ENCODE assay signal across 17 cellular contexts in genomic region chr5:40606077-40606765, GRCh38.
DNase-seq lines count a peak whose midpoint lies in the region; ATAC-seq and TF ChIP-seq lines count a peak whose summit lies in the region.
"Had no signal": no experiment of that assay in that cellular context is flagged by ENCODE, and none has a peak within 500 bp of the region (broad histone marks: within the 10 kb centered on the region; RNA-seq: fewer than 3 reads in every experiment).

No MANE protein-coding gene starts in this region.

- peak overlapping the region; percentile 30 for H3K4me3 ChIP-seq in BLaER1
- H3K4me3 ChIP-seq in CD4-positive, alpha-beta memory T cell (ENCODE audit: low read length in 2 of 2): peak overlapping the region; percentile 7 to 38
- H3K4me3 ChIP-seq in SU-DHL-6 (ENCODE audit: insufficient read depth, low read length, poor library complexity, severe bottlenecking): peak overlapping the region; percentile 18
- no peak overlapping the region for H3K4me3 ChIP-seq in lung
- H3K4me3 ChIP-seq in ovary: no peak overlapping the region
- H3K4me3 ChIP-seq: MG63, PC-9 had no signal

- no peak for TF ChIP-seq EP300 in ovary (IDR thresholded peaks at IDR 0.05)

- H3K9ac ChIP-seq in BLaER1: peak overlapping the region; percentile 67
- H3K9ac ChIP-seq in SU-DHL-6 (ENCODE audit: low read length): peak overlapping the region; percentile 21

- H3K27me3 ChIP-seq in BLaER1: no peaks in the 10 kb centered on the region
- no peaks in the 10 kb centered on the region for H3K27me3 ChIP-seq in CD4-positive, alpha-beta memory T cell (ENCODE audit: insufficient read depth, low read length)
- H3K27me3 ChIP-seq in SU-DHL-6 (ENCODE audit: low read length): no peaks in the 10 kb centered on the region
- H3K27me3 ChIP-seq in lung (ENCODE audit: control insufficient read depth, insufficient read depth): no peaks in the 10 kb centered on the region
- no peaks in the 10 kb centered on the region for H3K27me3 ChIP-seq in ovary
- H3K27me3 ChIP-seq: MG63 had no signal

- no peak for TF ChIP-seq POLR2A in ovary (IDR thresholded peaks at IDR 0.05)

- DNase-seq in CD4-positive, alpha-beta memory T cell: no peak
- DNase-seq in lung (ENCODE audit: low spot score) (peak; percentile 32), NCI-H526 treated with DMSO at 0.1 percent for 48 hours (lab: John Stamatoyannopoulos, UW) (no peak), ovary (no peak), HUDEP-2 (lab: John Stamatoyannopoulos, UW; ENCODE audit: unreplicated experiment in 76 of 76) (no peak), SW 1271 (lab: John Stamatoyannopoulos, UW) (no peak)
- DNase-seq: activated CD8-positive, alpha-beta memory T cell treated with anti-CD3 and anti-CD28 coated beads for 24 hours; cerebellar nuclear complex; GDM1; H9; left colon; NCI-H2171 treated with DMSO at 0.1 percent for 48 hours; PC-9 had no signal

- CTCF ChIA-PET in CD4-positive, alpha-beta memory T cell (lab: Charles Lee; ENCODE audit: partially characterized antibody): interaction anchor here (1.3 kb wide), 1 partner anchor 46 kb away, joined by 3 read pairs; no protein-coding TSS in a partner anchor

- intact Hi-C loops in CD4-positive, alpha-beta memory T cell (cut with micrococcal nuclease): loop anchor here (1.0 to 5.0 kb wide), 2 partner anchors 17 to 76 kb away; no protein-coding TSS in a partner anchor
- intact Hi-C loops in ovary (cut with DNase I): no loop called here

- no peak for ATAC-seq in lung (ENCODE audit: insufficient read depth, low FRiP score)
- ATAC-seq: left colon had no signal

- H3K9me2 ChIP-seq in SU-DHL-6 (replicated peaks; ENCODE audit: insufficient read depth, low read length): no peaks in the 10 kb centered on the region

- no peak for TF ChIP-seq CTCF in SU-DHL-6 (IDR thresholded peaks at IDR 0.05; ENCODE audit: insufficient read depth, low read length, poor library complexity, severe bottlenecking)
- TF ChIP-seq CTCF in lung (IDR thresholded peaks at IDR 0.05; ENCODE audit: control extremely low read depth, extremely low read depth): no peak
- TF ChIP-seq CTCF in ovary (IDR thresholded peaks at IDR 0.05): no peak

- H3K4me3 Mint-ChIP-seq in CD4-positive, alpha-beta memory T cell: peak overlapping the region; percentile 77 to 93 (median 84)
- H3K4me3 Mint-ChIP-seq: H9 had no signal

- H2AFZ ChIP-seq in SU-DHL-6 (ENCODE audit: low read depth, low read length, severe bottlenecking): peak overlapping the region; percentile 62

- H3K4me2 ChIP-seq in BLaER1: peak overlapping the region; percentile 78
- peak overlapping the region; percentile 63 for H3K4me2 ChIP-seq in SU-DHL-6 (ENCODE audit: low read depth, low read length, poor library complexity, severe bottlenecking)
- H3K4me2 ChIP-seq: PC-9 had no signal

- no peaks in the 10 kb centered on the region for H3K79me2 ChIP-seq in SU-DHL-6 (ENCODE audit: insufficient read depth, low read length)

- H3K4me1 ChIP-seq in BLaER1 (peaks cover 58% of the 10 kb centered on the region), lung (ENCODE audit: control insufficient read depth in 2 of 2, insufficient read depth in 2 of 2, low read length in 2 of 2) (peaks cover 0 to 3% of the 10 kb centered on the region in 2 donors), ovary (ENCODE audit: insufficient read depth) (no peaks in the 10 kb centered on the region)
- peaks cover 45% of the 10 kb centered on the region for H3K4me1 ChIP-seq in CD4-positive, alpha-beta memory T cell (ENCODE audit: insufficient read depth, low read length)

- no peaks in the 10 kb centered on the region for H3F3A ChIP-seq in SU-DHL-6 (ENCODE audit: insufficient read depth)

- peaks cover 30 to 51% (median 42%) of the 10 kb centered on the region in 4 donors for H3K4me1 Mint-ChIP-seq in CD4-positive, alpha-beta memory T cell

- 38 to 44% methylated on average over 11 of the region's 11 CpGs for WGBS in lung, 2 donors
- 49 to 67% (median 53%) methylated on average over 11 of the region's 11 CpGs for WGBS in ovary, 3 donors

- POLR2A ChIA-PET in CD4-positive, alpha-beta memory T cell (lab: Charles Lee; ENCODE audit: partially characterized antibody): interaction anchor here (0.8 to 2.2 kb wide), 11 partner anchors 9 to 220 kb away, joined by 3 to 8 read pairs (median 5); partner anchors contain the start of gene PTGER4

- peak overlapping the region; percentile 36 to 89 (median 79) for H3K27ac Mint-ChIP-seq in CD4-positive, alpha-beta memory T cell
- H3K27ac Mint-ChIP-seq: H9 had no signal

- H3K27ac ChIP-seq in BLaER1 (peak overlapping the region; percentile 85), SU-DHL-6 (ENCODE audit: low read depth, low read length) (peak overlapping the region; percentile 44), lung (ENCODE audit: low read depth in 1 of 2, low read length in 1 of 2) (peak overlapping the region in 1 of 2 donors; percentile 68), ovary (no peak overlapping the region)
- no peak overlapping the region for H3K27ac ChIP-seq in CD4-positive, alpha-beta memory T cell (ENCODE audit: low read depth, low read length)
- H3K27ac ChIP-seq: C4-2B, PC-9 had no signal

- H3K9me3 ChIP-seq in BLaER1 (peaks cover 31% of the 10 kb centered on the region), SU-DHL-6 (ENCODE audit: insufficient read depth, low read length) (no peaks in the 10 kb centered on the region), lung (ENCODE audit: control insufficient read depth in 2 of 2, insufficient read depth in 1 of 2, low read length in 1 of 2) (peaks cover 0 to 4% of the 10 kb centered on the region in 2 donors), ovary (no peaks in the 10 kb centered on the region)
- no peaks in the 10 kb centered on the region for H3K9me3 ChIP-seq in CD4-positive, alpha-beta memory T cell (ENCODE audit: control insufficient read depth in 1 of 2, low read length in 2 of 2)
- H3K9me3 ChIP-seq: MG63 had no signal

- H3K27me3 Mint-ChIP-seq in CD4-positive, alpha-beta memory T cell: no peaks in the 10 kb centered on the region

- H3K36me3 Mint-ChIP-seq in CD4-positive, alpha-beta memory T cell: no peaks in the 10 kb centered on the region

- no peaks in the 10 kb centered on the region for H3K9me3 Mint-ChIP-seq in CD4-positive, alpha-beta memory T cell
- H3K9me3 Mint-ChIP-seq: H9 had no signal

- H3K36me3 ChIP-seq in BLaER1 (0 out of 2 replicates have a peak, but pooled peaks cover 6% of the 10 kb centered on the region), SU-DHL-6 (ENCODE audit: low read length) (no peaks in the 10 kb centered on the region), lung (ENCODE audit: control insufficient read depth in 2 of 2, insufficient read depth in 2 of 2, low read length in 2 of 2) (no peaks in the 10 kb centered on the region), ovary (no peaks in the 10 kb centered on the region)
- H3K36me3 ChIP-seq in CD4-positive, alpha-beta memory T cell (ENCODE audit: insufficient read depth, low read length): no peaks in the 10 kb centered on the region
- H3K36me3 ChIP-seq: MG63 had no signal

- H4K20me1 ChIP-seq in BLaER1 (no peaks in the 10 kb centered on the region), SU-DHL-6 (ENCODE audit: low read depth, low read length) (no peaks in the 10 kb centered on the region)

Comparison
In these comparisons a context has a peak if more than half of its experiments do, and no peak if none do; other contexts are left out.
1. H3K27ac ChIP-seq: peak in BLaER1 (single experiment) and SU-DHL-6 (single experiment); none in CD4-positive, alpha-beta memory T cell (single experiment) and ovary (0 of 2).
2. H3K4me3 ChIP-seq: peak in BLaER1 (single experiment), CD4-positive, alpha-beta memory T cell (2 of 2) and SU-DHL-6 (single experiment); none in lung (single experiment) and ovary (single experiment).